ENCODE assay signal across 11 cellular contexts in genomic region chr1:206540044-206540758, GRCh38. TPM values are rescaled to one million over a fixed set of nuclear protein-coding genes. Genes with fewer than 3 reads are reported as not detected.
DNase-seq lines count a peak whose midpoint lies in the region; ATAC-seq and TF ChIP-seq lines count a peak whose summit lies in the region.
"Had no signal": no experiment of that assay in that cellular context is flagged by ENCODE, and none has a peak within 500 bp of the region (broad histone marks: within the 10 kb centered on the region; RNA-seq: fewer than 3 reads in every experiment).

No MANE protein-coding gene starts in this region.

- H3K27ac ChIP-seq in right atrium auricular region (peak overlapping the region in 1 of 2 donors; percentile 59), coronary artery (peak overlapping the region; percentile 58 to 75), neural progenitor cell (no peak overlapping the region), uterus (peak overlapping the region; percentile 70 to 72)
- H3K27ac ChIP-seq: psoas muscle had no signal

- no peak for TF ChIP-seq CTCF in right atrium auricular region (IDR thresholded peaks at IDR 0.05)
- no peak for TF ChIP-seq CTCF in coronary artery (IDR thresholded peaks at IDR 0.05)
- TF ChIP-seq CTCF in neural progenitor cell (IDR thresholded peaks at IDR 0.05): no peak
- no peak for TF ChIP-seq CTCF in uterus (IDR thresholded peaks at IDR 0.05)
- TF ChIP-seq CTCF in Caco-2 (IDR thresholded peaks at IDR 0.05; ENCODE audit: insufficient read depth in 1 of 2, low read depth in 1 of 2, low read length in 1 of 2, severe bottlenecking in 1 of 2, unreplicated experiment in 1 of 2): no peak

- H3K4me3 ChIP-seq in right atrium auricular region (no peak overlapping the region), coronary artery (no peak overlapping the region), neural progenitor cell (no peak overlapping the region), uterus (no peak overlapping the region), Caco-2 (ENCODE audit: low read depth, low read length) (no peak overlapping the region)
- H3K4me3 ChIP-seq: psoas muscle had no signal

- no peaks in the 10 kb centered on the region for H4K20me1 ChIP-seq in neural progenitor cell (ENCODE audit: low read depth)

- no peaks in the 10 kb centered on the region for H3K36me3 ChIP-seq in right atrium auricular region
- H3K36me3 ChIP-seq in neural progenitor cell: no peaks in the 10 kb centered on the region
- no peaks in the 10 kb centered on the region for H3K36me3 ChIP-seq in uterus
- H3K36me3 ChIP-seq in Caco-2 (ENCODE audit: control insufficient read depth, insufficient read depth, low read length): no peaks in the 10 kb centered on the region

- no peak overlapping the region for H3K4me2 ChIP-seq in neural progenitor cell

- H3K27me3 Mint-ChIP-seq in neural progenitor cell (ENCODE audit: insufficient read depth, low read depth): peaks cover 7% of the 10 kb centered on the region
- H3K27me3 Mint-ChIP-seq in Caco-2 (ENCODE audit: insufficient read depth, unreplicated experiment): peaks cover 3% of the 10 kb centered on the region

- no peak for DNase-seq in Right ventricle myocardium inferior (ENCODE audit: missing footprints)
- no peak for DNase-seq in right atrium auricular region (ENCODE audit: low spot score)
- peak; percentile 83 for DNase-seq in coronary artery (ENCODE audit: low spot score)
- no peak for DNase-seq in neural progenitor cell (ENCODE audit: low spot score)
- peak; percentile 57 to 67 for DNase-seq in uterus
- no peak for DNase-seq in Caco-2
- DNase-seq: activated naive CD4-positive, alpha-beta T cell; NCI-H1048 had no signal

- H3K4me1 ChIP-seq in right atrium auricular region (peaks cover 0 to 18% of the 10 kb centered on the region in 2 donors), neural progenitor cell (peaks cover 4% of the 10 kb centered on the region), uterus (no peaks in the 10 kb centered on the region), Caco-2 (no peaks in the 10 kb centered on the region)
- H3K4me1 ChIP-seq: psoas muscle had no signal

- H3K9ac ChIP-seq in neural progenitor cell: no peak overlapping the region

- no peak for TF ChIP-seq POLR2A in uterus (IDR thresholded peaks at IDR 0.05)

- BruUV-seq in Caco-2 (replicated peaks; lab: Mats Ljungman, UMichigan): no TSS peak

- peak; percentile 75 for ATAC-seq in Right ventricle myocardium inferior
- no peak for ATAC-seq in GM19023 (IDR thresholded peaks at IDR 0.05; ENCODE audit: unreplicated experiment)
- no peak for ATAC-seq in GM18502 (IDR thresholded peaks at IDR 0.05; ENCODE audit: poor library complexity, unreplicated experiment)

- peaks cover 15% of the 10 kb centered on the region for H3K4me1 Mint-ChIP-seq in neural progenitor cell
- H3K4me1 Mint-ChIP-seq in Caco-2 (ENCODE audit: low read depth, unreplicated experiment): no peaks in the 10 kb centered on the region

- CTCF ChIA-PET in Caco-2 (lab: Charles Lee): interaction anchor here (0.9 kb wide), 1 partner anchor 44 kb away, joined by 4 read pairs; no protein-coding TSS in a partner anchor

- H3K27me3 ChIP-seq in right atrium auricular region (no peaks in the 10 kb centered on the region), neural progenitor cell (no peaks in the 10 kb centered on the region), uterus (no peaks in the 10 kb centered on the region), Caco-2 (replicated peaks; ENCODE audit: control insufficient read depth, insufficient read depth, low read length) (no peaks in the 10 kb centered on the region; the same call in 1 of the 2 replicates)

- no peaks in the 10 kb centered on the region for H3F3A ChIP-seq in neural progenitor cell (ENCODE audit: low read depth)

- H3K9me3 Mint-ChIP-seq in neural progenitor cell: no peaks in the 10 kb centered on the region
- H3K9me3 Mint-ChIP-seq in Caco-2 (ENCODE audit: unreplicated experiment): no peaks in the 10 kb centered on the region

- intact Hi-C loops in Right ventricle myocardium inferior (cut with DNase I) (loop anchor here (5.0 kb wide), 1 partner anchor 48 kb away; no protein-coding TSS in a partner anchor), uterus (cut with DNase I; ENCODE audit: low total_unique reads) (no loop called here), Caco-2 (cut with micrococcal nuclease; ENCODE audit: unreplicated experiment) (no loop called here)

- H3K9me3 ChIP-seq in right atrium auricular region (no peaks in the 10 kb centered on the region), neural progenitor cell (ENCODE audit: low read depth) (no peaks in the 10 kb centered on the region), uterus (no peaks in the 10 kb centered on the region), Caco-2 (no peaks in the 10 kb centered on the region)
- H3K9me3 ChIP-seq: psoas muscle had no signal

- H3K4me3 Mint-ChIP-seq in neural progenitor cell (no peak overlapping the region), Caco-2 (ENCODE audit: unreplicated experiment) (no peak overlapping the region)

- H2AFZ ChIP-seq in neural progenitor cell (replicated peaks): peak overlapping the region; percentile 57

- H3K36me3 Mint-ChIP-seq in neural progenitor cell (no peaks in the 10 kb centered on the region), Caco-2 (ENCODE audit: insufficient read depth, unreplicated experiment) (no peaks in the 10 kb centered on the region)

- POLR2A ChIA-PET in Caco-2 (lab: Charles Lee): no interaction called here

- H3K27ac Mint-ChIP-seq in neural progenitor cell (no peak overlapping the region), Caco-2 (ENCODE audit: unreplicated experiment) (no peak overlapping the region)

- no peaks in the 10 kb centered on the region for H3K79me2 ChIP-seq in neural progenitor cell (ENCODE audit: low read depth)

RNA-seq across cellular contexts. Expression of gene RASSF5, which starts 32.9 kb away (rescaled TPM):
- total RNA-seq in Right ventricle myocardium inferior (5.3 TPM), right atrium auricular region (10 to 100 TPM in 1 of 2 donors, 1 to 10 TPM in 1; 9.9 to 17.5 TPM), neural progenitor cell (ENCODE audit: low replicate concordance) (0.19 and 0.43 TPM in 2 replicates), uterus (1 to 10 TPM in 3 of 4 donors, under 1 TPM in 1; 0.77 to 5.3 (median 3.2) TPM), Caco-2 (2022) (0.86 and 1.3 TPM in 2 replicates)

Comparison
In these comparisons a context has a peak if more than half of its experiments do, and no peak if none do; other contexts are left out.
1. DNase-seq: peak in coronary artery (single experiment) and uterus (2 of 2); none in Right ventricle myocardium inferior (single experiment), right atrium auricular region (single experiment), neural progenitor cell (single experiment) and Caco-2 (0 of 2).